ENCODE assay signal across 17 cellular contexts in genomic region chr7:2283074-2283473, GRCh38.
"Had no signal": no experiment of that assay in that cellular context is flagged by ENCODE, and none has a peak within 500 bp of the region (broad histone marks: within the 10 kb centered on the region; RNA-seq: fewer than 3 reads in every experiment).

No MANE protein-coding gene starts in this region.

- H3K9me3 Mint-ChIP-seq: activated naive CD8-positive, alpha-beta T cell treated with anti-CD3 and anti-CD28 coated beads, Interleukin-2, amount 50 U/mL, for 24 hours; natural killer cell had no signal

- H3K4me3 ChIP-seq: cardiac muscle cell, colonic mucosa, gastroesophageal sphincter, hepatocyte, lung, prostate gland, sigmoid colon, suprapubic skin had no signal

- H3K27me3 ChIP-seq: cardiac muscle cell, colonic mucosa, gastroesophageal sphincter, hepatocyte, sigmoid colon, suprapubic skin had no signal

- H3K27ac Mint-ChIP-seq: activated CD8-positive, alpha-beta T cell treated with anti-CD3 and anti-CD28 coated beads, Interleukin-2, amount 10 ng/mL, durations not matched to agents 7 days and 5 days; activated naive CD8-positive, alpha-beta T cell treated with anti-CD3 and anti-CD28 coated beads, Interleukin-2, amount 50 U/mL, for 24 hours; natural killer cell had no signal

- H3K4me1 ChIP-seq: colonic mucosa, prostate gland had no signal

- H3K36me3 ChIP-seq: cardiac muscle cell, colonic mucosa, gastroesophageal sphincter, prostate gland, sigmoid colon, suprapubic skin had no signal

- H3K27ac ChIP-seq: colonic mucosa, gastroesophageal sphincter, prostate gland, suprapubic skin had no signal

- H3K4me3 Mint-ChIP-seq: activated CD8-positive, alpha-beta T cell treated with anti-CD3 and anti-CD28 coated beads, Interleukin-2, amount 10 ng/mL, durations not matched to agents 7 days and 5 days; activated naive CD8-positive, alpha-beta T cell treated with anti-CD3 and anti-CD28 coated beads, Interleukin-2, amount 50 U/mL, for 24 hours; natural killer cell had no signal

- ATAC-seq: activated CD8-positive, alpha-beta T cell treated with anti-CD3 and anti-CD28 coated beads, Interleukin-2, amount 10 ng/mL, durations not matched to agents 7 days and 5 days; activated naive CD8-positive, alpha-beta T cell treated with anti-CD3 and anti-CD28 coated beads, Interleukin-2, amount 50 U/mL, for 24 hours; gastroesophageal sphincter; natural killer cell; stimulated activated naive CD8-positive, alpha-beta T cell treated with anti-CD3 and anti-CD28 coated beads, Interleukin-15, Interleukin-2, amounts not matched to agents 100 U/mL and 50 U/mL, for 24 hours had no signal

- H3K27me3 Mint-ChIP-seq: activated naive CD8-positive, alpha-beta T cell treated with anti-CD3 and anti-CD28 coated beads, Interleukin-2, amount 50 U/mL, for 24 hours had no signal

- DNase-seq: activated CD4-positive, alpha-beta T cell treated with anti-CD3 and anti-CD28 coated beads for 1 hour; activated CD8-positive, alpha-beta memory T cell treated with anti-CD3 and anti-CD28 coated beads, Interleukin-2, amount 50 U/mL, for 48 hours; activated CD8-positive, alpha-beta T cell treated with anti-CD3 and anti-CD28 coated beads, Interleukin-2, amount 10 ng/mL, durations not matched to agents 7 days and 5 days; activated naive CD8-positive, alpha-beta T cell treated with anti-CD3 and anti-CD28 coated beads, Interleukin-2, amount 50 U/mL, for 24 hours; colonic mucosa; effector CD8-positive, alpha-beta T cell; natural killer cell; sigmoid colon; stimulated activated CD4-positive, alpha-beta T cell treated with anti-CD3 and anti-CD28 coated beads, Interleukin-12 subunit alpha, Interleukin-12 subunit beta, amount 100 ng/mL, for 4 hours; stimulated activated naive CD8-positive, alpha-beta T cell treated with anti-CD3 and anti-CD28 coated beads, Interleukin-15, Interleukin-2, amounts not matched to agents 100 U/mL and 50 U/mL, for 24 hours; SW 1271 had no signal

- H3K4me2 ChIP-seq: hepatocyte had no signal

- H2AFZ ChIP-seq: hepatocyte had no signal

- H3K9me3 ChIP-seq: colonic mucosa, gastroesophageal sphincter, prostate gland, sigmoid colon, suprapubic skin had no signal

- H3K36me3 Mint-ChIP-seq: natural killer cell had no signal
